8 cellular contexts compared by ENCODE assay signal in the genomic region with DNA sequence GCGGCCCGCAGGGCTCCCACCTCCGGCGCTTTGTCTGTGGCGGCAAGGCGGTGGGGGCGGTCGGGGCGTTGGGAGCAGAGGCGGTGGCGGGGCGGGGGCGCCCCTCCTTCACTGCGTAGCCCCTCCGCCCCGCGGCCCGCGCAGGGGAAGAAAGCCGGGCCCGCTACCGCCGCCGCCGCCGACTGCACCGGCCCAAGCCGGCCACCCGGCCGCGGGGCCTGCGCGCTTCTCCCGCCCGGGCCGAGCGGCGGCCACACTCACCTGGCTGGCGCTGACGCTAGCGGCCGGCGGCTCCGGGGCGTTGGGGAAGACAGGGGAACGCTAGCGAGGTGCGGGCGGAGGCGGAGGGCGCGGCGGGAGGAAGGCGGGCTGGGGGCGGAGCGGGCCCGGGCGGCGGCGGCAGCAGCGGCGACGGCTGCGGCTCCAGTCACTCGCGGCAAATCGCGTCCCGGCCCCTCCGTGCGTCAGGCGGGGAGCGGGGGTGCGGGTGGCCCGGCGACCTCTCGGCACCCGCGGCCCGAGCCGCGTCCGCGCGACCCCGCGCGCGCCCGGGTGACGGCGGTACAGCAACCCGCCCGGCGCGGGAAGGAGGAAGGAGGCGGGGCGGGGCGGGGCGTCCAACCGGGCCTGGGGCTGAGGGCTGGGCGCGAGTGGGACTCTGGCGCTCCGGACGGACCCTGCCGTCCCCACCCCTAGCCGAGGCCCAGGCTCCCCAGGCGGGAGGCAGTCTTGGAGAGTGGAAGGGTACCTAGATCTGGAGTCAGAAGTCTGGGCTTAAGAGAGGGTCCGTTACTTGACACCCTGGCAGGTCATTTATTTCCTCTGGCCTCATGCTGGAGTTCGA. TPM values are rescaled to one million over a fixed set of nuclear protein-coding genes. Genes with fewer than 3 reads are reported as not detected.
DNase-seq lines count a peak whose midpoint lies in the region; ATAC-seq and TF ChIP-seq lines count a peak whose summit lies in the region.

Gene SESTD1 (minus strand): TSS at position 595 of the 844 bp plus-strand sequence. CDS start 72,991 bp downstream, outside the sequence.

- no peak for TF ChIP-seq CTCF in CD8-positive, alpha-beta T cell (IDR thresholded peaks at IDR 0.05)
- TF ChIP-seq CTCF in RWPE2 (IDR thresholded peaks at IDR 0.05; ENCODE audit: poor library complexity, severe bottlenecking): no peak
- TF ChIP-seq CTCF in gastroesophageal sphincter (IDR thresholded peaks at IDR 0.05): peak in 1 of 4 experiments; percentile 33
- no peak for TF ChIP-seq CTCF in neutrophil (IDR thresholded peaks at IDR 0.05)
- TF ChIP-seq CTCF in tibial artery (IDR thresholded peaks at IDR 0.05): peak in 1 of 2 experiments; percentile 31

- CTCF ChIA-PET in CD8-positive, alpha-beta T cell (lab: Charles Lee): no interaction called here

- peaks cover 16% of the 10 kb centered on the region for H3K4me1 Mint-ChIP-seq in CD8-positive, alpha-beta T cell (ENCODE audit: low read depth)

- peak; percentile 53 to 67 for TF ChIP-seq POLR2A in gastroesophageal sphincter (IDR thresholded peaks at IDR 0.05)

- peaks cover 3% of the 10 kb centered on the region for H3K36me3 Mint-ChIP-seq in CD8-positive, alpha-beta T cell

- intact Hi-C loops in CD8-positive, alpha-beta T cell (cut with DNase I, micrococcal nuclease): loop anchor here in 1 of 2 experiments (1.0 kb wide), 1 partner anchor 45 kb away; no protein-coding TSS in a partner anchor
- intact Hi-C loops in tibial artery (cut with DNase I; ENCODE audit: low total_unique reads): no loop called here

- peak in 6 of 7 experiments; percentile 20 to 71 (median 36) for DNase-seq in CD8-positive, alpha-beta T cell
- DNase-seq in RWPE2 (ENCODE audit: low spot score): no peak
- peak in 3 of 4 experiments; percentile 10 to 67 (median 41) for DNase-seq in activated naive CD4-positive, alpha-beta T cell (lab: John Stamatoyannopoulos, UW)
- DNase-seq in tibial artery: peak; percentile 60 to 87

- no peak within 1 kb of the TSS for H3K27ac Mint-ChIP-seq in CD8-positive, alpha-beta T cell

- peak; percentile 79 for ATAC-seq in CD8-positive, alpha-beta T cell
- ATAC-seq in GM19397 (IDR thresholded peaks at IDR 0.05; ENCODE audit: unreplicated experiment) (peak; percentile 76), HG03469 (IDR thresholded peaks at IDR 0.05; ENCODE audit: unreplicated experiment) (peak; percentile 31), RWPE2 (ENCODE audit: low read depth) (peak; percentile 39), gastroesophageal sphincter (peak; percentile 85)

- WGBS in gastroesophageal sphincter (ENCODE audit: low coverage in 1 of 2), 2 donors: 6 to 8% methylated on average over 2 of the region's 111 CpGs

- H3K4me3 ChIP-seq in CD8-positive, alpha-beta T cell (ENCODE audit: low read depth, low read length): peak within 1 kb of the TSS; percentile 47
- peak within 1 kb of the TSS; percentile 99 for H3K4me3 ChIP-seq in RWPE2 (ENCODE audit: severe bottlenecking)
- H3K4me3 ChIP-seq in gastroesophageal sphincter: peak within 1 kb of the TSS; percentile 65 to 83
- H3K4me3 ChIP-seq in neutrophil (ENCODE audit: low read depth in 1 of 2, low read length in 1 of 2): peak within 1 kb of the TSS; percentile 70 to 77
- peak within 1 kb of the TSS; percentile 64 to 82 for H3K4me3 ChIP-seq in tibial artery

- TF ChIP-seq EP300 in gastroesophageal sphincter (IDR thresholded peaks at IDR 0.05): no peak

- peaks cover 10% of the 10 kb centered on the region for H3K4me1 ChIP-seq in CD8-positive, alpha-beta T cell (ENCODE audit: insufficient read depth, low read length)
- peaks cover 31% of the 10 kb centered on the region for H3K4me1 ChIP-seq in RWPE2 (ENCODE audit: insufficient read depth, poor library complexity, severe bottlenecking)
- H3K4me1 ChIP-seq in gastroesophageal sphincter: peaks cover 5 to 47% (median 9%) of the 10 kb centered on the region in 3 donors
- peaks cover 19 to 21% of the 10 kb centered on the region in 2 experiments for H3K4me1 ChIP-seq in neutrophil (ENCODE audit: control insufficient read depth in 1 of 2, insufficient read depth in 1 of 2, low read depth in 1 of 2, low read length in 1 of 2)
- H3K4me1 ChIP-seq in tibial artery: peaks cover 0 to 60% (median 26%) of the 10 kb centered on the region in 4 donors

- POLR2A ChIA-PET in CD8-positive, alpha-beta T cell (lab: Charles Lee): no interaction called here

- H3K36me3 ChIP-seq in CD8-positive, alpha-beta T cell (ENCODE audit: insufficient read depth, low read length): no peaks in the 10 kb centered on the region
- H3K36me3 ChIP-seq in RWPE2 (ENCODE audit: low read depth) (no peaks in the 10 kb centered on the region; the same call in 1 of the 2 replicates), gastroesophageal sphincter (no peaks in the 10 kb centered on the region), neutrophil (no peaks in the 10 kb centered on the region), tibial artery (no peaks in the 10 kb centered on the region)

- H3K4me3 Mint-ChIP-seq in CD8-positive, alpha-beta T cell: peak within 1 kb of the TSS; percentile 82

- H3K9me3 Mint-ChIP-seq in CD8-positive, alpha-beta T cell: peaks cover 2% of the 10 kb centered on the region

- no peak within 1 kb of the TSS for H3K27ac ChIP-seq in CD8-positive, alpha-beta T cell (ENCODE audit: low read depth, low read length)
- H3K27ac ChIP-seq in RWPE2 (ENCODE audit: poor library complexity, severe bottlenecking) (peak within 1 kb of the TSS; percentile 60), gastroesophageal sphincter (peak within 1 kb of the TSS; percentile 82 to 96 (median 94)), neutrophil (peak within 1 kb of the TSS; percentile 77), tibial artery (peak within 1 kb of the TSS; percentile 93 to 94)

- H3K27me3 ChIP-seq in CD8-positive, alpha-beta T cell (ENCODE audit: insufficient read depth, low read length): peaks cover 6% of the 10 kb centered on the region
- H3K27me3 ChIP-seq in RWPE2 (ENCODE audit: insufficient read depth, poor library complexity, severe bottlenecking) (no peaks in the 10 kb centered on the region), gastroesophageal sphincter (no peaks in the 10 kb centered on the region), neutrophil (no peaks in the 10 kb centered on the region), tibial artery (no peaks in the 10 kb centered on the region)

- peaks cover 34% of the 10 kb centered on the region for H3K27me3 Mint-ChIP-seq in CD8-positive, alpha-beta T cell (ENCODE audit: low read depth)

- no peaks in the 10 kb centered on the region for H3K9me3 ChIP-seq in CD8-positive, alpha-beta T cell (ENCODE audit: low read length)
- no peaks in the 10 kb centered on the region for H3K9me3 ChIP-seq in RWPE2 (ENCODE audit: severe bottlenecking)
- no peaks in the 10 kb centered on the region for H3K9me3 ChIP-seq in gastroesophageal sphincter
- H3K9me3 ChIP-seq in neutrophil: no peaks in the 10 kb centered on the region
- H3K9me3 ChIP-seq in tibial artery: no peaks in the 10 kb centered on the region

RNA-seq across cellular contexts. Expression of gene SESTD1, which starts in this region (rescaled TPM):
- total RNA-seq in CD8-positive, alpha-beta T cell: 1 to 10 TPM; 3.6 to 5.4 TPM
- total RNA-seq in gastroesophageal sphincter: 100 to 1,000 TPM in 1 of 4 donors, 10 to 100 TPM in 3; 47.9 to 103 (median 68.5) TPM

Comparison
In these comparisons a context has a peak if more than half of its experiments do, and no peak if none do; other contexts are left out.
1. RNA of gene SESTD1 (total RNA-seq): 47.9 to 103 TPM in gastroesophageal sphincter; 3.6 to 5.4 TPM in CD8-positive, alpha-beta T cell; every median in the first group is over 4 times any median in the second.
2. ATAC-seq: peak in every context shown above with its lines; median percentile 85 in gastroesophageal sphincter; 79 in CD8-positive, alpha-beta T cell; 76 in GM19397; 39 in RWPE2; 31 in HG03469.
3. H3K4me3 ChIP-seq: peak in every context shown above with its lines; median percentile 99 in RWPE2; 74 in gastroesophageal sphincter; 74 in neutrophil; 73 in tibial artery; 47 in CD8-positive, alpha-beta T cell.